In genomic region chr15:45387379-45388007, GRCh38 we compare ENCODE assay signal across 1 cellular context.
TF ChIP-seq lines count a peak whose summit lies in the region.

No MANE protein-coding gene starts in this region.

TF ChIP-seq in HepG2, 621 proteins besides CTCF, POLR2A, EP300 and RAD21 (continued from another document and continues in another):
- TF ChIP-seq, protein P1, sequence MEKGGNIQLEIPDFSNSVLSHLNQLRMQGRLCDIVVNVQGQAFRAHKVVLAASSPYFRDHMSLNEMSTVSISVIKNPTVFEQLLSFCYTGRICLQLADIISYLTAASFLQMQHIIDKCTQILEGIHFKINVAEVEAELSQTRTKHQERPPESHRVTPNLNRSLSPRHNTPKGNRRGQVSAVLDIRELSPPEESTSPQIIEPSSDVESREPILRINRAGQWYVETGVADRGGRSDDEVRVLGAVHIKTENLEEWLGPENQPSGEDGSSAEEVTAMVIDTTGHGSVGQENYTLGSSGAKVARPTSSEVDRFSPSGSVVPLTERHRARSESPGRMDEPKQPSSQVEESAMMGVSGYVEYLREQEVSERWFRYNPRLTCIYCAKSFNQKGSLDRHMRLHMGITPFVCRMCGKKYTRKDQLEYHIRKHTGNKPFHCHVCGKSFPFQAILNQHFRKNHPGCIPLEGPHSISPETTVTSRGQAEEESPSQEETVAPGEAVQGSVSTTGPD (CRISPR knock-in tag; IDR thresholded peaks at IDR 0.05): 0 out of 2 replicates have a peak, but pooled peaks have one; percentile 46
- TF ChIP-seq PATZ1 (CRISPR knock-in tag; IDR thresholded peaks at IDR 0.05) (no peak), HES4 (CRISPR knock-in tag; IDR thresholded peaks at IDR 0.05; ENCODE audit: borderline replicate concordance) (no peak), NR2C2 (CRISPR knock-in tag; IDR thresholded peaks at IDR 0.05; ENCODE audit: borderline replicate concordance) (peak; percentile 37; the same call in 1 of the 2 replicates), CREBL2 (CRISPR knock-in tag; IDR thresholded peaks at IDR 0.05; ENCODE audit: borderline replicate concordance) (no peak), RCOR2 (CRISPR knock-in tag; IDR thresholded peaks at IDR 0.05) (0 out of 2 replicates have a peak, but pooled peaks have one; percentile 38), PAXIP1 (CRISPR knock-in tag; conservative IDR thresholded peaks at IDR 0.05) (peak; percentile 96), KLF15 (CRISPR knock-in tag; IDR thresholded peaks at IDR 0.05; ENCODE audit: borderline replicate concordance) (no peak), ZNF335 (CRISPR knock-in tag; IDR thresholded peaks at IDR 0.05) (no peak), TAF1 (CRISPR knock-in tag; IDR thresholded peaks at IDR 0.05) (no peak), MIXL1 (CRISPR knock-in tag; IDR thresholded peaks at IDR 0.05) (peak; percentile 87), CEBPG (CRISPR knock-in tag; IDR thresholded peaks at IDR 0.05) (peak; percentile 92), TCF12 (IDR thresholded peaks at IDR 0.05) (no peak), TCF12 (CRISPR knock-in tag; IDR thresholded peaks at IDR 0.05) (no peak), ATM (IDR thresholded peaks at IDR 0.05; ENCODE audit: borderline replicate concordance) (no peak), ZNF543 (CRISPR knock-in tag; IDR thresholded peaks at IDR 0.05) (0 out of 2 replicates have a peak, but pooled peaks have one; percentile 39), KAT8 (CRISPR knock-in tag; IDR thresholded peaks at IDR 0.05) (peak; percentile 42; the same call in 1 of the 2 replicates), ZNF503 (CRISPR knock-in tag; IDR thresholded peaks at IDR 0.05) (peak; percentile 86), HDAC1 (CRISPR knock-in tag; IDR thresholded peaks at IDR 0.05) (peak; percentile 29; the same call in 1 of the 2 replicates), ZNF792 (CRISPR knock-in tag; IDR thresholded peaks at IDR 0.05) (peak; percentile 69), ZNF577 (CRISPR knock-in tag; IDR thresholded peaks at IDR 0.05; ENCODE audit: borderline replicate concordance, low read depth) (no peak), ESRRA (CRISPR knock-in tag; IDR thresholded peaks at IDR 0.05; ENCODE audit: low read depth) (0 out of 2 replicates have a peak, but pooled peaks have one; percentile 39), TARDBP (CRISPR knock-in tag; IDR thresholded peaks at IDR 0.05) (peak; percentile 54; the same call in 1 of the 2 replicates), ZNF781 (CRISPR knock-in tag; IDR thresholded peaks at IDR 0.05; ENCODE audit: borderline replicate concordance, not compliant biosample characterization) (no peak), FOXP1 (IDR thresholded peaks at IDR 0.05) (peak; percentile 49; the same call in 1 of the 2 replicates), FOXP1 (CRISPR knock-in tag; IDR thresholded peaks at IDR 0.05) (peak; percentile 95), ZNF614 (CRISPR knock-in tag; IDR thresholded peaks at IDR 0.05; ENCODE audit: borderline replicate concordance) (peak; percentile 78), ZNF720 (CRISPR knock-in tag; IDR thresholded peaks at IDR 0.05) (no peak), TBX3 (IDR thresholded peaks at IDR 0.05; ENCODE audit: borderline replicate concordance) (peak; percentile 69; the same call in 1 of the 2 replicates), FOXA3 (CRISPR knock-in tag; IDR thresholded peaks at IDR 0.05) (peak; percentile 99), ZFP1 (CRISPR knock-in tag; IDR thresholded peaks at IDR 0.05) (no peak)
- TF ChIP-seq, protein P2, sequence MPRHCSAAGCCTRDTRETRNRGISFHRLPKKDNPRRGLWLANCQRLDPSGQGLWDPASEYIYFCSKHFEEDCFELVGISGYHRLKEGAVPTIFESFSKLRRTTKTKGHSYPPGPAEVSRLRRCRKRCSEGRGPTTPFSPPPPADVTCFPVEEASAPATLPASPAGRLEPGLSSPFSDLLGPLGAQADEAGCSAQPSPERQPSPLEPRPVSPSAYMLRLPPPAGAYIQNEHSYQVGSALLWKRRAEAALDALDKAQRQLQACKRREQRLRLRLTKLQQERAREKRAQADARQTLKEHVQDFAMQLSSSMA (CRISPR knock-in tag; IDR thresholded peaks at IDR 0.05): no peak
- TF ChIP-seq, protein P3, sequence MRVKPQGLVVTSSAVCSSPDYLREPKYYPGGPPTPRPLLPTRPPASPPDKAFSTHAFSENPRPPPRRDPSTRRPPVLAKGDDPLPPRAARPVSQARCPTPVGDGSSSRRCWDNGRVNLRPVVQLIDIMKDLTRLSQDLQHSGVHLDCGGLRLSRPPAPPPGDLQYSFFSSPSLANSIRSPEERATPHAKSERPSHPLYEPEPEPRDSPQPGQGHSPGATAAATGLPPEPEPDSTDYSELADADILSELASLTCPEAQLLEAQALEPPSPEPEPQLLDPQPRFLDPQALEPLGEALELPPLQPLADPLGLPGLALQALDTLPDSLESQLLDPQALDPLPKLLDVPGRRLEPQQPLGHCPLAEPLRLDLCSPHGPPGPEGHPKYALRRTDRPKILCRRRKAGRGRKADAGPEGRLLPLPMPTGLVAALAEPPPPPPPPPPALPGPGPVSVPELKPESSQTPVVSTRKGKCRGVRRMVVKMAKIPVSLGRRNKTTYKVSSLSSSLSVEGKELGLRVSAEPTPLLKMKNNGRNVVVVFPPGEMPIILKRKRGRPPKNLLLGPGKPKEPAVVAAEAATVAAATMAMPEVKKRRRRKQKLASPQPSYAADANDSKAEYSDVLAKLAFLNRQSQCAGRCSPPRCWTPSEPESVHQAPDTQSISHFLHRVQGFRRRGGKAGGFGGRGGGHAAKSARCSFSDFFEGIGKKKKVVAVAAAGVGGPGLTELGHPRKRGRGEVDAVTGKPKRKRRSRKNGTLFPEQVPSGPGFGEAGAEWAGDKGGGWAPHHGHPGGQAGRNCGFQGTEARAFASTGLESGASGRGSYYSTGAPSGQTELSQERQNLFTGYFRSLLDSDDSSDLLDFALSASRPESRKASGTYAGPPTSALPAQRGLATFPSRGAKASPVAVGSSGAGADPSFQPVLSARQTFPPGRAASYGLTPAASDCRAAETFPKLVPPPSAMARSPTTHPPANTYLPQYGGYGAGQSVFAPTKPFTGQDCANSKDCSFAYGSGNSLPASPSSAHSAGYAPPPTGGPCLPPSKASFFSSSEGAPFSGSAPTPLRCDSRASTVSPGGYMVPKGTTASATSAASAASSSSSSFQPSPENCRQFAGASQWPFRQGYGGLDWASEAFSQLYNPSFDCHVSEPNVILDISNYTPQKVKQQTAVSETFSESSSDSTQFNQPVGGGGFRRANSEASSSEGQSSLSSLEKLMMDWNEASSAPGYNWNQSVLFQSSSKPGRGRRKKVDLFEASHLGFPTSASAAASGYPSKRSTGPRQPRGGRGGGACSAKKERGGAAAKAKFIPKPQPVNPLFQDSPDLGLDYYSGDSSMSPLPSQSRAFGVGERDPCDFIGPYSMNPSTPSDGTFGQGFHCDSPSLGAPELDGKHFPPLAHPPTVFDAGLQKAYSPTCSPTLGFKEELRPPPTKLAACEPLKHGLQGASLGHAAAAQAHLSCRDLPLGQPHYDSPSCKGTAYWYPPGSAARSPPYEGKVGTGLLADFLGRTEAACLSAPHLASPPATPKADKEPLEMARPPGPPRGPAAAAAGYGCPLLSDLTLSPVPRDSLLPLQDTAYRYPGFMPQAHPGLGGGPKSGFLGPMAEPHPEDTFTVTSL (CRISPR knock-in tag; IDR thresholded peaks at IDR 0.05; ENCODE audit: borderline replicate concordance): peak; percentile 83; the same call in 1 of the 2 replicates
- TF ChIP-seq, protein P4, sequence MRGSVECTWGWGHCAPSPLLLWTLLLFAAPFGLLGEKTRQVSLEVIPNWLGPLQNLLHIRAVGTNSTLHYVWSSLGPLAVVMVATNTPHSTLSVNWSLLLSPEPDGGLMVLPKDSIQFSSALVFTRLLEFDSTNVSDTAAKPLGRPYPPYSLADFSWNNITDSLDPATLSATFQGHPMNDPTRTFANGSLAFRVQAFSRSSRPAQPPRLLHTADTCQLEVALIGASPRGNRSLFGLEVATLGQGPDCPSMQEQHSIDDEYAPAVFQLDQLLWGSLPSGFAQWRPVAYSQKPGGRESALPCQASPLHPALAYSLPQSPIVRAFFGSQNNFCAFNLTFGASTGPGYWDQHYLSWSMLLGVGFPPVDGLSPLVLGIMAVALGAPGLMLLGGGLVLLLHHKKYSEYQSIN (CRISPR knock-in tag; IDR thresholded peaks at IDR 0.05; ENCODE audit: borderline replicate concordance): no peak
- TF ChIP-seq, protein P5, sequence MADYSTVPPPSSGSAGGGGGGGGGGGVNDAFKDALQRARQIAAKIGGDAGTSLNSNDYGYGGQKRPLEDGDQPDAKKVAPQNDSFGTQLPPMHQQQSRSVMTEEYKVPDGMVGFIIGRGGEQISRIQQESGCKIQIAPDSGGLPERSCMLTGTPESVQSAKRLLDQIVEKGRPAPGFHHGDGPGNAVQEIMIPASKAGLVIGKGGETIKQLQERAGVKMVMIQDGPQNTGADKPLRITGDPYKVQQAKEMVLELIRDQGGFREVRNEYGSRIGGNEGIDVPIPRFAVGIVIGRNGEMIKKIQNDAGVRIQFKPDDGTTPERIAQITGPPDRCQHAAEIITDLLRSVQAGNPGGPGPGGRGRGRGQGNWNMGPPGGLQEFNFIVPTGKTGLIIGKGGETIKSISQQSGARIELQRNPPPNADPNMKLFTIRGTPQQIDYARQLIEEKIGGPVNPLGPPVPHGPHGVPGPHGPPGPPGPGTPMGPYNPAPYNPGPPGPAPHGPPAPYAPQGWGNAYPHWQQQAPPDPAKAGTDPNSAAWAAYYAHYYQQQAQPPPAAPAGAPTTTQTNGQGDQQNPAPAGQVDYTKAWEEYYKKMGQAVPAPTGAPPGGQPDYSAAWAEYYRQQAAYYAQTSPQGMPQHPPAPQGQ (CRISPR knock-in tag; IDR thresholded peaks at IDR 0.05; ENCODE audit: borderline replicate concordance): no peak
- TF ChIP-seq, protein P6, sequence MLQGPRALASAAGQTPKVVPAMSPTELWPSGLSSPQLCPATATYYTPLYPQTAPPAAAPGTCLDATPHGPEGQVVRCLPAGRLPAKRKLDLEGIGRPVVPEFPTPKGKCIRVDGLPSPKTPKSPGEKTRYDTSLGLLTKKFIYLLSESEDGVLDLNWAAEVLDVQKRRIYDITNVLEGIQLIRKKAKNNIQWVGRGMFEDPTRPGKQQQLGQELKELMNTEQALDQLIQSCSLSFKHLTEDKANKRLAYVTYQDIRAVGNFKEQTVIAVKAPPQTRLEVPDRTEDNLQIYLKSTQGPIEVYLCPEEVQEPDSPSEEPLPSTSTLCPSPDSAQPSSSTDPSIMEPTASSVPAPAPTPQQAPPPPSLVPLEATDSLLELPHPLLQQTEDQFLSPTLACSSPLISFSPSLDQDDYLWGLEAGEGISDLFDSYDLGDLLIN (CRISPR knock-in tag; IDR thresholded peaks at IDR 0.05; ENCODE audit: borderline replicate concordance): no peak
- TF ChIP-seq, protein P7, sequence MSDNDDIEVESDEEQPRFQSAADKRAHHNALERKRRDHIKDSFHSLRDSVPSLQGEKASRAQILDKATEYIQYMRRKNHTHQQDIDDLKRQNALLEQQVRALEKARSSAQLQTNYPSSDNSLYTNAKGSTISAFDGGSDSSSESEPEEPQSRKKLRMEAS (IDR thresholded peaks at IDR 0.05): 0 out of 2 replicates have a peak, but pooled peaks have one; percentile 17
